Comparison of ENCODE assay signal across 1 cellular context in genomic region chr12:92158711-92159534, GRCh38.
TF ChIP-seq lines count a peak whose summit lies in the region.

No MANE protein-coding gene starts in this region.

TF ChIP-seq in IMR-90, 13 proteins besides CTCF, POLR2A, EP300 and RAD21 (continued from another document):
- TF ChIP-seq ELK1 (IDR thresholded peaks at IDR 0.05; ENCODE audit: borderline replicate concordance, low read depth, low read length) (no peak), MAZ (IDR thresholded peaks at IDR 0.05; ENCODE audit: borderline replicate concordance, low read depth, low read length) (no peak), NFE2L2 (IDR thresholded peaks at IDR 0.05; ENCODE audit: low read depth, low read length) (no peak), SMC3 (IDR thresholded peaks at IDR 0.05; ENCODE audit: low read depth, low read length) (no peak), MAFK (IDR thresholded peaks at IDR 0.05; ENCODE audit: low read depth, low read length) (no peak), RCOR1 (IDR thresholded peaks at IDR 0.05; ENCODE audit: insufficient replicate concordance, low read length) (no peak), USF2 (IDR thresholded peaks at IDR 0.05; ENCODE audit: low read depth, low read length) (no peak), MXI1 (IDR thresholded peaks at IDR 0.05; ENCODE audit: borderline replicate concordance, low read depth, low read length) (no peak), BHLHE40 (IDR thresholded peaks at IDR 0.05; ENCODE audit: low read depth, low read length) (no peak), CHD1 (IDR thresholded peaks at IDR 0.05; ENCODE audit: low read depth, low read length) (no peak), RFX5 (IDR thresholded peaks at IDR 0.05; ENCODE audit: low read depth, low read length) (no peak)
